Comparison of ENCODE assay signal across 29 cellular contexts in the genomic region with DNA sequence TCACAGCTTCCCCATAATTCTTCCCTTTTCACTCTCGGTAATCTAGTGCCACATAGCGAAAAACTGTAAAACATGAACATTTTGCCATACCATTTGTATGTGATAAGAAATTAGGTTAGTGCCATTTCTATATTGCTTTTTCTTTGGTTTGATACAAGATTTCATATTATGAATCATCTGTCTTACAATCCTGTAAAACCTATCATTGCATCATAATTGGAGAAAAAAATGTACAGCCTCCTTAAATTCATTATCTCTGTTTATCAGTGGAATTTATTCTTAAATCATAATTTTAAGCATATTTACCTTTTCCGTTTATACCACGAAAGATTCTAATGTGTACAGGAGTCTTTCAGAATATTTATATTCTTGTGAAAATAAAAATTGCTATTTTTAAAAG.
"Had no signal": no experiment of that assay in that cellular context is flagged by ENCODE, and none has a peak within 500 bp of the region (broad histone marks: within the 10 kb centered on the region; RNA-seq: fewer than 3 reads in every experiment).

No MANE protein-coding gene starts in this region.

- H3K79me2 ChIP-seq: parathyroid adenoma had no signal

- H3K9me3 Mint-ChIP-seq: memory B cell, natural killer cell had no signal

- H3K9ac ChIP-seq: parathyroid adenoma had no signal

- H3K4me1 ChIP-seq: foreskin keratinocyte, parathyroid adenoma, testis, tibial artery, upper lobe of left lung had no signal

- FAIRE-seq: endothelial cell of umbilical vein, urothelium cell line had no signal

- H3K27ac ChIP-seq: coronary artery, esophagus muscularis mucosa, foreskin keratinocyte, heart right ventricle, parathyroid adenoma, testis, tibial artery, upper lobe of left lung had no signal

- H3K27me3 ChIP-seq: esophagus muscularis mucosa, foreskin keratinocyte, heart right ventricle, testis, tibial artery, upper lobe of left lung had no signal

- H2AFZ ChIP-seq: parathyroid adenoma had no signal

- H3K27ac Mint-ChIP-seq: memory B cell, progenitor cell of endocrine pancreas had no signal

- H3K4me2 ChIP-seq: smooth muscle cell had no signal

- DNase-seq: dermis blood vessel endothelial cell; effector memory CD4-positive, alpha-beta T cell; foreskin keratinocyte; glutamatergic neuron; heart right ventricle; hippocampal formation; kidney; natural killer cell; occipital lobe; stimulated activated CD4-positive, alpha-beta T cell treated with anti-CD3 and anti-CD28 coated beads, Interleukin-12 subunit alpha, Interleukin-12 subunit beta, amount 100 ng/mL, for 4 hours; stimulated activated CD4-positive, alpha-beta T cell treated with anti-CD3 and anti-CD28 coated beads, Interleukin-1b, Interleukin-23, amount 100 ng/mL, for 48 hours; stimulated activated CD4-positive, alpha-beta T cell treated with anti-CD3 and anti-CD28 coated beads, Interleukin-4, amount 100 ng/mL, for 1 hour; stimulated activated CD8-positive, alpha-beta memory T cell treated with anti-CD3 and anti-CD28 coated beads, Interleukin-4, amount 100 ng/mL, for 48 hours; stimulated activated naive CD4-positive, alpha-beta T cell treated with Interleukin-2 at 50 U/mL for 16 hours; substantia nigra; testis; tibial artery; upper lobe of left lung had no signal

- H3K27me3 Mint-ChIP-seq: memory B cell, progenitor cell of endocrine pancreas had no signal

- ATAC-seq: foreskin keratinocyte, heart right ventricle, left lobe of liver, natural killer cell, sciatic nerve had no signal

- H3K4me3 Mint-ChIP-seq: memory B cell, natural killer cell had no signal

- H3K9me3 ChIP-seq: esophagus muscularis mucosa, heart right ventricle, testis, tibial artery, upper lobe of left lung had no signal

- H3K4me3 ChIP-seq: coronary artery, esophagus muscularis mucosa, heart right ventricle, lung, smooth muscle cell, testis, tibial artery, upper lobe of left lung had no signal

- H3K4me1 Mint-ChIP-seq: memory B cell, natural killer cell had no signal
